In genomic region chr22:45796009-45796408, GRCh38 we compare ENCODE assay signal across 7 cellular contexts.
A peak's percentile ranks its signal among the peaks of the same experiment; 100 is the strongest.
DNase-seq lines count a peak whose midpoint lies in the region; ATAC-seq, FAIRE-seq and TF ChIP-seq lines count a peak whose summit lies in the region.
"Not testable (repeated sequence)": the region's sequence is repeated elsewhere in the genome, so short reads cannot be mapped to it uniquely, and the experiment has no call there.

No MANE protein-coding gene starts in this region.

- peak overlapping the region; percentile 4 for H3K4me3 Mint-ChIP-seq in Calu3 (ENCODE audit: low read depth, unreplicated experiment)
- H3K4me3 Mint-ChIP-seq in activated CD8-positive, alpha-beta T cell treated with anti-CD3 and anti-CD28 coated beads for 36 hours; nephron progenitor cell: not testable (repeated sequence)

- TF ChIP-seq POLR2A in HCT116 (IDR thresholded peaks at IDR 0.05; ENCODE audit: borderline replicate concordance, extremely low read depth, insufficient read depth, insufficient read length); K562 (conservative IDR thresholded peaks at IDR 0.05): not testable (repeated sequence)

- H3K4me1 Mint-ChIP-seq in Calu3 (ENCODE audit: low read depth, unreplicated experiment): peaks cover 71% of the 10 kb centered on the region
- not testable (repeated sequence) for H3K4me1 Mint-ChIP-seq in activated CD8-positive, alpha-beta T cell treated with anti-CD3 and anti-CD28 coated beads for 36 hours (ENCODE audit: low read depth); nephron progenitor cell

- in situ Hi-C loops in K562 (cut with MboI): not testable (repeated sequence)

- not testable (repeated sequence) for H3K4me1 ChIP-seq in HCT116 (ENCODE audit: control insufficient read depth in 1 of 2, insufficient read depth in 2 of 2, low read length in 2 of 2); K562 (replicated peaks in 1 of 2; ENCODE audit: control insufficient read depth in 2 of 2, insufficient read depth in 2 of 2, low read length in 2 of 2)

- not testable (repeated sequence) for H2AFZ ChIP-seq in HCT116 (ENCODE audit: low read depth, low read length, poor library complexity, severe bottlenecking); K562 (ENCODE audit: low read depth, low read length)

- intact Hi-C loops in Calu3 (cut with micrococcal nuclease; ENCODE audit: unreplicated experiment): loop anchor here (5.0 kb wide), 1 partner anchor 109 kb away; no protein-coding TSS in a partner anchor
- intact Hi-C loops in HCT116 (cut with micrococcal nuclease); activated CD8-positive, alpha-beta T cell treated with anti-CD3 and anti-CD28 coated beads for 36 hours (cut with micrococcal nuclease); K562 (cut with micrococcal nuclease): not testable (repeated sequence)

- H3K4me2 ChIP-seq in HCT116 (ENCODE audit: low read length); K562 (ENCODE audit: insufficient read depth, low read length): not testable (repeated sequence)

- CTCF ChIA-PET in Calu3 (lab: Charles Lee); HCT116 (lab: Charles Lee); activated CD8-positive, alpha-beta T cell treated with anti-CD3 and anti-CD28 coated beads for 36 hours (lab: Charles Lee); K562 (lab: Yijun Ruan, JAX; ENCODE audit: low intra/inter-chr PET ratio): not testable (repeated sequence)

- H3K27me3 Mint-ChIP-seq in Calu3 (ENCODE audit: unreplicated experiment); activated CD8-positive, alpha-beta T cell treated with anti-CD3 and anti-CD28 coated beads for 36 hours; nephron progenitor cell (ENCODE audit: low read depth, poor library complexity): not testable (repeated sequence)

- H3K27me3 ChIP-seq in HCT116 (ENCODE audit: insufficient read depth, low read length); K562 (ENCODE audit: control insufficient read depth in 2 of 2, insufficient read depth in 2 of 2, low read length in 2 of 2): not testable (repeated sequence)

- not testable (repeated sequence) for BruUV-seq in Calu3 (replicated peaks; lab: Mats Ljungman, UMichigan); HCT116 (replicated peaks; lab: Mats Ljungman, UMichigan); K562 (replicated peaks; lab: Mats Ljungman, UMichigan)

- H4K20me1 ChIP-seq in HCT116 (ENCODE audit: insufficient read depth); K562 (replicated peaks; ENCODE audit: control insufficient read depth, insufficient read depth, low read length): not testable (repeated sequence)

- peaks cover 0 to 20% of the 10 kb centered on the region in 2 experiments; a peak in 1 of 4 replicates for H3K36me3 ChIP-seq in HCT116 (ENCODE audit: control insufficient read depth in 1 of 2, insufficient read depth in 2 of 2, low read length in 2 of 2)
- H3K36me3 ChIP-seq in K562 (ENCODE audit: control insufficient read depth, insufficient read depth, low read length): not testable (repeated sequence)

- not testable (repeated sequence) for H3K9me3 ChIP-seq in HCT116 (ENCODE audit: control insufficient read depth in 1 of 2, insufficient read depth in 1 of 2, low read depth in 1 of 2, low read length in 2 of 2); K562 (replicated peaks; ENCODE audit: control insufficient read depth, insufficient read depth, low read depth, low read length)

- not testable (repeated sequence) for TF ChIP-seq CTCF in Calu3 (IDR thresholded peaks at IDR 0.05; ENCODE audit: unreplicated experiment); HCT116 (IDR thresholded peaks at IDR 0.05 in 2 of 3, conservative IDR thresholded peaks at IDR 0.05 in 1 of 3; ENCODE audit: borderline replicate concordance in 1 of 3, insufficient read depth in 1 of 3, low read depth in 2 of 3, low read length in 2 of 3); activated CD8-positive, alpha-beta T cell treated with anti-CD3 and anti-CD28 coated beads for 36 hours (IDR thresholded peaks at IDR 0.05); K562 (IDR thresholded peaks at IDR 0.05 in 2 of 3, conservative IDR thresholded peaks at IDR 0.05 in 1 of 3; ENCODE audit: insufficient read depth in 2 of 3, low read depth in 1 of 3, low read length in 3 of 3); fibroblast of villous mesenchyme (IDR thresholded peaks at IDR 0.05; ENCODE audit: insufficient read depth, low read depth, low read length); nephron progenitor cell (IDR thresholded peaks at IDR 0.05)

- peak overlapping the region; percentile 96 for H3K27ac Mint-ChIP-seq in Calu3 (ENCODE audit: unreplicated experiment)
- H3K27ac Mint-ChIP-seq in activated CD8-positive, alpha-beta T cell treated with anti-CD3 and anti-CD28 coated beads for 36 hours; nephron progenitor cell: not testable (repeated sequence)

- H3K36me3 Mint-ChIP-seq in Calu3 (ENCODE audit: insufficient read depth, unreplicated experiment): peaks cover 37% of the 10 kb centered on the region
- peaks cover 65% of the 10 kb centered on the region for H3K36me3 Mint-ChIP-seq in activated CD8-positive, alpha-beta T cell treated with anti-CD3 and anti-CD28 coated beads for 36 hours (ENCODE audit: low read depth)
- peaks cover 100% of the 10 kb centered on the region for H3K36me3 Mint-ChIP-seq in nephron progenitor cell (ENCODE audit: low read depth)

- not testable (repeated sequence) for H3K9me2 ChIP-seq in HCT116 (ENCODE audit: insufficient read depth)

- H3K27ac ChIP-seq in HCT116 (ENCODE audit: low read depth, low read length); K562 (ENCODE audit: extremely low read depth, low read depth, low read length): not testable (repeated sequence)

- not testable (repeated sequence) for TF ChIP-seq EP300 in K562 (IDR thresholded peaks at IDR 0.05; ENCODE audit: low read length)

- H3K9me3 Mint-ChIP-seq in Calu3 (ENCODE audit: low read depth, unreplicated experiment): not testable (repeated sequence)
- peaks cover 32% of the 10 kb centered on the region for H3K9me3 Mint-ChIP-seq in activated CD8-positive, alpha-beta T cell treated with anti-CD3 and anti-CD28 coated beads for 36 hours
- peaks cover 71% of the 10 kb centered on the region for H3K9me3 Mint-ChIP-seq in nephron progenitor cell

- not testable (repeated sequence) for H3K79me2 ChIP-seq in HCT116 (ENCODE audit: insufficient read depth, low read length); K562 (ENCODE audit: control insufficient read depth, insufficient read depth, low read length)

- POLR2A ChIA-PET in HCT116 (lab: Charles Lee); activated CD8-positive, alpha-beta T cell treated with anti-CD3 and anti-CD28 coated beads for 36 hours (lab: Charles Lee); K562 (lab: Yijun Ruan, JAX): not testable (repeated sequence)

- not testable (repeated sequence) for H3K4me3 ChIP-seq in HCT116 (replicated peaks in 1 of 2; ENCODE audit: low read depth in 1 of 2, low read length in 2 of 2); K562; fibroblast of villous mesenchyme (ENCODE audit: low read depth, low read length)

- H3K9ac ChIP-seq in HCT116 (ENCODE audit: low read length); K562 (ENCODE audit: insufficient read depth in 1 of 2, low read depth in 2 of 2, low read length in 2 of 2): not testable (repeated sequence)

- RAD21 ChIA-PET in HCT116 (lab: Charles Lee; ENCODE audit: low non-redundant PET in 1 of 2, low total read pairs in 2 of 2, uncharacterized antibody in 2 of 2, unreplicated experiment in 2 of 2): not testable (repeated sequence)

- peak; percentile 64 for DNase-seq in Calu3
- DNase-seq in HCT116 (ENCODE audit: low read depth, low spot score): not testable (repeated sequence)
- DNase-seq in NCI-H226: peak; percentile 1
- DNase-seq in activated CD8-positive, alpha-beta T cell treated with anti-CD3 and anti-CD28 coated beads for 36 hours: peak; percentile 3
- DNase-seq in K562 (ENCODE audit: extremely low read depth in 1 of 4, low spot score in 3 of 4): peak in 1 of 4 experiments; percentile 2
- DNase-seq in fibroblast of villous mesenchyme (ENCODE audit: low read depth): peak; percentile 15
- peak; percentile 32 for DNase-seq in nephron progenitor cell

- FAIRE-seq in K562 (lab: Jason Lieb, UNC): not testable (repeated sequence)

- not testable (repeated sequence) for TF ChIP-seq RAD21 in HCT116 (IDR thresholded peaks at IDR 0.05; ENCODE audit: low read depth); K562 (CRISPR knock-in tag; conservative IDR thresholded peaks at IDR 0.05 in 1 of 2, IDR thresholded peaks at IDR 0.05 in 1 of 2)

- WGBS in K562 (ENCODE audit: insufficient coverage, low coverage, missing lambda C conversion rate): 95% methylated on average over 7 of the region's 9 CpGs

- H3K9me1 ChIP-seq in K562 (ENCODE audit: control insufficient read depth, insufficient read depth, low read length): not testable (repeated sequence)

- ATAC-seq in HCT116; activated CD8-positive, alpha-beta T cell treated with anti-CD3 and anti-CD28 coated beads for 36 hours; K562: not testable (repeated sequence)

TF ChIP-seq in HCT116, 20 proteins besides CTCF, POLR2A, EP300 and RAD21:
- peak; percentile 84; the same call in 1 of the 2 replicates for TF ChIP-seq CBX3 (IDR thresholded peaks at IDR 0.05; ENCODE audit: low read depth)

TF ChIP-seq in K562, 482 proteins besides CTCF, POLR2A, EP300 and RAD21 (continues in another document):
- peak in 1 of 2 experiments; percentile 67; a peak in 1 of 3 replicates for TF ChIP-seq CBX3 (IDR thresholded peaks at IDR 0.05; ENCODE audit: borderline replicate concordance in 1 of 2, low read length in 2 of 2)
